Comparison of ENCODE assay signal across 36 cellular contexts in the genomic region with DNA sequence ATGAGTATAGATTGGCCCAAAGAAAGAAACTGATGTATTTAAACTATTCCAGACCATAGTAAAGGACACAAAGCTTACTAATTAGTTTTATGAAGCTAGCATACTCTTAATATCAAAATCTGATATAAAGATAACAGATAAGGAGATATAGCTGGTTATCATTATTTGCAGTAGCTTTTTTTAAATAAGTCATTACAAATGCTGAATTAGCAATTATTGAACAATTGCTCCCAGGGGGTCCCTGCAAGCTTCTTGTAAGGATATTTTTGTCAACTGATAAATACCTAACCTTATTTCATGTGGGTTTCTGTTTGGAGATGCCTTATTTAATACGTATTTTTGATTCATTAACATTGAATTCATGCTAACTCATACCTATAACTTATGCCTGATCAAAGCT.
"Had no signal": no experiment of that assay in that cellular context is flagged by ENCODE, and none has a peak within 500 bp of the region (broad histone marks: within the 10 kb centered on the region; RNA-seq: fewer than 3 reads in every experiment).

No MANE protein-coding gene starts in this region.

- H3K36me3 Mint-ChIP-seq: activated CD4-positive, alpha-beta memory T cell treated with anti-CD3 and anti-CD28 coated beads for 36 hours; activated naive CD4-positive, alpha-beta T cell treated with anti-CD3 and anti-CD28 coated beads, Interleukin-2, amount 10 ng/mL, durations not matched to agents 7 days and 5 days; activated naive CD8-positive, alpha-beta T cell treated with anti-CD3 and anti-CD28 coated beads, Interleukin-2, amount 10 ng/mL, durations not matched to agents 7 days and 5 days; brain had no signal

- H3K27ac ChIP-seq: ascending aorta, cardiac muscle cell, VCaP had no signal

- H3K4me3 ChIP-seq: ascending aorta, cardiac muscle cell had no signal

- H3K27me3 Mint-ChIP-seq: activated CD4-positive, alpha-beta memory T cell treated with anti-CD3 and anti-CD28 coated beads for 36 hours; activated CD8-positive, alpha-beta T cell treated with anti-CD3 and anti-CD28 coated beads for 36 hours; activated naive CD8-positive, alpha-beta T cell treated with anti-CD3 and anti-CD28 coated beads, Interleukin-2, amount 10 ng/mL, durations not matched to agents 7 days and 5 days; brain had no signal

- FAIRE-seq: bronchial epithelial cell, TTC549 had no signal

- H3K27me3 ChIP-seq: ascending aorta, cardiac muscle cell had no signal

- H3K9me3 ChIP-seq: ascending aorta had no signal

- H3K36me3 ChIP-seq: ascending aorta, cardiac muscle cell had no signal

- H3K4me1 ChIP-seq: ascending aorta had no signal

- ATAC-seq: activated CD8-positive, alpha-beta T cell treated with anti-CD3 and anti-CD28 coated beads for 36 hours; activated naive CD8-positive, alpha-beta T cell treated with anti-CD3 and anti-CD28 coated beads, Interleukin-2, amount 50 U/mL, for 24 hours; activated T-cell treated with anti-CD3 and anti-CD28 coated beads, Interleukin-2, amount 50 U/mL, for 4 hours; activated T-cell treated with anti-CD3 and anti-CD28 coated beads, Interleukin-2, amount 50 U/mL, for 72 hours; activated T-helper 17 cell treated with anti-CD3 and anti-CD28 coated beads, Interleukin-2, amount 50 U/mL, for 72 hours had no signal

- DNase-seq: activated B cell treated with CpG ODN at 0.5 μM for 24 hours; activated CD4-positive, alpha-beta memory T cell treated with anti-CD3 and anti-CD28 coated beads for 36 hours; activated CD4-positive, alpha-beta T cell treated with anti-CD3 and anti-CD28 coated beads for 4 hours; activated CD4-positive, alpha-beta T cell treated with anti-CD3 and anti-CD28 coated beads, Interleukin-2, amount 50 U/mL, for 1 hour; activated CD4-positive, alpha-beta T cell treated with anti-CD3 and anti-CD28 coated beads, Interleukin-2, amount 50 U/mL, for 4 hours; activated CD4-positive, CD25-positive, alpha-beta regulatory T cell treated with anti-CD3 and anti-CD28 coated beads, Interleukin-2, amount 50 U/mL, for 72 hours; activated CD8-positive, alpha-beta memory T cell treated with anti-CD3 and anti-CD28 coated beads, Interleukin-2, amount 50 U/mL, for 4 hours; activated CD8-positive, alpha-beta T cell treated with anti-CD3 and anti-CD28 coated beads for 36 hours; activated effector memory CD4-positive, alpha-beta T cell treated with anti-CD3 and anti-CD28 coated beads, Interleukin-2, amount 50 U/mL, for 16 hours; activated naive CD4-positive, alpha-beta T cell treated with anti-CD3 and anti-CD28 coated beads, Interleukin-2, amount 10 ng/mL, durations not matched to agents 7 days and 5 days; activated naive CD4-positive, alpha-beta T cell treated with Interleukin-2 at 50 U/mL for 16 hours; activated naive CD8-positive, alpha-beta T cell treated with anti-CD3 and anti-CD28 coated beads, Interleukin-2, amount 10 ng/mL, durations not matched to agents 7 days and 5 days; activated naive CD8-positive, alpha-beta T cell treated with anti-CD3 and anti-CD28 coated beads, Interleukin-2, amount 50 U/mL, for 24 hours; activated T-cell treated with anti-CD3 and anti-CD28 coated beads for 4 hours; activated T-cell treated with anti-CD3 and anti-CD28 coated beads, Interleukin-2, amount 50 U/mL, for 1 hour; activated T-cell treated with anti-CD3 and anti-CD28 coated beads, Interleukin-2, amount 50 U/mL, for 4 hours; activated T-cell treated with anti-CD3 and anti-CD28 coated beads, Interleukin-2, amount 50 U/mL, for 72 hours; amygdala; anterior cingulate cortex; caudate nucleus; cerebellar nuclear complex; T-helper 2 cell; T-helper 9 cell had no signal

- H3K4me1 Mint-ChIP-seq: activated B cell treated with CpG ODN at 0.5 μM for 24 hours; activated CD4-positive, alpha-beta T cell treated with anti-CD3 and anti-CD28 coated beads, Interleukin-2, amount 10 ng/mL, durations not matched to agents 24 days and 14 days; activated naive CD4-positive, alpha-beta T cell treated with anti-CD3 and anti-CD28 coated beads, Interleukin-2, amount 50 U/mL, for 24 hours; activated naive CD8-positive, alpha-beta T cell treated with anti-CD3 and anti-CD28 coated beads, Interleukin-2, amount 10 ng/mL, durations not matched to agents 7 days and 5 days; activated naive CD8-positive, alpha-beta T cell treated with anti-CD3 and anti-CD28 coated beads, Interleukin-2, amount 50 U/mL, for 24 hours; activated T-helper 17 cell treated with anti-CD3 and anti-CD28 coated beads, Interleukin-2, amount 50 U/mL, for 72 hours; central memory CD8-positive, alpha-beta T cell had no signal

- H3K27ac Mint-ChIP-seq: activated B cell treated with CpG ODN at 0.5 μM for 24 hours; activated CD4-positive, alpha-beta memory T cell treated with anti-CD3 and anti-CD28 coated beads for 36 hours; activated CD4-positive, alpha-beta T cell treated with anti-CD3 and anti-CD28 coated beads, Interleukin-2, amount 10 ng/mL, durations not matched to agents 24 days and 14 days; activated CD8-positive, alpha-beta T cell treated with anti-CD3 and anti-CD28 coated beads for 36 hours; activated naive CD4-positive, alpha-beta T cell treated with anti-CD3 and anti-CD28 coated beads, Interleukin-2, amount 10 ng/mL, durations not matched to agents 7 days and 5 days; activated naive CD4-positive, alpha-beta T cell treated with anti-CD3 and anti-CD28 coated beads, Interleukin-2, amount 50 U/mL, for 24 hours; activated naive CD8-positive, alpha-beta T cell; activated naive CD8-positive, alpha-beta T cell treated with anti-CD3 and anti-CD28 coated beads, Interleukin-2, amount 10 ng/mL, durations not matched to agents 7 days and 5 days; activated naive CD8-positive, alpha-beta T cell treated with anti-CD3 and anti-CD28 coated beads, Interleukin-2, amount 50 U/mL, for 24 hours; activated T-cell treated with anti-CD3 and anti-CD28 coated beads, Interleukin-2, amount 50 U/mL, for 72 hours; activated T-helper 1 cell treated with anti-CD3 and anti-CD28 coated beads, Interleukin-12 subunit alpha, Interleukin-12 subunit beta, Interleukin-2, Interleukin-4 antibody, amounts not matched to agents 30 ng/mL and 10 ng/mL and 1 ng/mL, durations not matched to agents 14 hours and 24 hours and 36 hours; activated T-helper 17 cell treated with anti-CD3 and anti-CD28 coated beads, Interleukin-2, amount 50 U/mL, for 72 hours; brain; T-helper 2 cell treated with Interferon-gamma antibody and Interleukin-4, amounts not matched to agents 5 μg/mL and 100 μg/mL, for 36 hours had no signal

- H3K4me3 Mint-ChIP-seq: activated B cell treated with CpG ODN at 0.5 μM for 24 hours; activated CD4-positive, alpha-beta memory T cell treated with anti-CD3 and anti-CD28 coated beads for 36 hours; activated CD4-positive, alpha-beta T cell treated with anti-CD3 and anti-CD28 coated beads, Interleukin-2, amount 10 ng/mL, durations not matched to agents 24 days and 14 days; activated CD8-positive, alpha-beta T cell treated with anti-CD3 and anti-CD28 coated beads for 36 hours; activated naive CD4-positive, alpha-beta T cell treated with anti-CD3 and anti-CD28 coated beads, Interleukin-2, amount 10 ng/mL, durations not matched to agents 7 days and 5 days; activated naive CD4-positive, alpha-beta T cell treated with anti-CD3 and anti-CD28 coated beads, Interleukin-2, amount 50 U/mL, for 24 hours; activated naive CD8-positive, alpha-beta T cell; activated naive CD8-positive, alpha-beta T cell treated with anti-CD3 and anti-CD28 coated beads, Interleukin-2, amount 10 ng/mL, durations not matched to agents 7 days and 5 days; activated naive CD8-positive, alpha-beta T cell treated with anti-CD3 and anti-CD28 coated beads, Interleukin-2, amount 50 U/mL, for 24 hours; activated T-cell treated with anti-CD3 and anti-CD28 coated beads, Interleukin-2, amount 50 U/mL, for 4 hours; activated T-cell treated with anti-CD3 and anti-CD28 coated beads, Interleukin-2, amount 50 U/mL, for 72 hours; activated T-helper 1 cell treated with anti-CD3 and anti-CD28 coated beads, Interleukin-12 subunit alpha, Interleukin-12 subunit beta, Interleukin-2, Interleukin-4 antibody, amounts not matched to agents 30 ng/mL and 10 ng/mL and 1 ng/mL, durations not matched to agents 14 hours and 24 hours and 36 hours; activated T-helper 17 cell treated with anti-CD3 and anti-CD28 coated beads, Interleukin-2, amount 50 U/mL, for 72 hours; brain; central memory CD8-positive, alpha-beta T cell; T-helper 2 cell treated with Interferon-gamma antibody and Interleukin-4, amounts not matched to agents 5 μg/mL and 100 μg/mL, for 36 hours had no signal
